Comparison of ENCODE assay signal across 1 cellular context in the genomic region with DNA sequence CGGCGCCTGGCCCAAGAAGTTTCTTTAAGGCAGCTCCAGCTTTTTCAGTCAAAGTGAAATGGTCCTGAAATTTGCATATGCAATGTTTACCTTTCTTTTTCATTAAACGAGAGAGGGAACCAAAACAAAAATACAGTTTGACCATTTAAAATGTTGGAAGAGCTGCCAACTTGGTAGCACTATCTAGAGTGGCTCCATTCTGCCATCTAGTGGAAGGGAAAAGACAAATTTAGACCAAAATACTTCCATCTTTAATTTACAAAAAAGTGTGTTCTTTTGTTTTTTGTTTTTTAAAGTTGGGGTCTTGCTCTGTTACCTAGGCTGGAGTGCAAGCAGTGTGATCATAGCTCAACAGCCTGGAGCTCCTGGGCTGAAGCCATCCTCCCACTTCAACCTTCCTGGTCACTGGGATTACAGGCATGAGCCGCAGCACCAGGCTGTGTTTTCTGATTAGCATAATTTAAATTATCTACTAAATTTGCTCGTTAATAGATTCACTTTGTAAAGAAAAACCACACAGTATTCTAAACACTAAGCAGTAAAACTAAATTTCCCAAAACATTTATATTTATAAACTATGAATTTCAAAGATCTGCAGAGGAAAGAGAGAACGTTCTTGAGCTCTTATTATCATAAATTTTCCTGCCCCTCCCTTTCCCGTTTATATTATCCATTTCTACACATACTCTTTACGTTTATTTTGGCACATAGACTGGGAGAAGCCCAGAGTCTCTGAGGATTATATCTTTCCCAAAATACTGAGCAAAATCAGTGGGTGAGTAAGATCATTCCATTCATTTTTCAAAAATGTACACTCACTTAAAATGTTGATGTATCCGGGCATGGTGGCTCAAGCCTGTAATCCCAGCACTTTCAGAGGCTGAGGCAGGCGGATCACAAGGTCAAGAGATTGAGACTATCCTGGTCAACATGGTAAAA.
TF ChIP-seq lines count a peak whose summit lies in the region.

No MANE protein-coding gene starts in this region.

TF ChIP-seq in WTC11, 78 proteins besides CTCF, POLR2A, EP300 and RAD21 (continued from another document):
- TF ChIP-seq, protein P1, sequence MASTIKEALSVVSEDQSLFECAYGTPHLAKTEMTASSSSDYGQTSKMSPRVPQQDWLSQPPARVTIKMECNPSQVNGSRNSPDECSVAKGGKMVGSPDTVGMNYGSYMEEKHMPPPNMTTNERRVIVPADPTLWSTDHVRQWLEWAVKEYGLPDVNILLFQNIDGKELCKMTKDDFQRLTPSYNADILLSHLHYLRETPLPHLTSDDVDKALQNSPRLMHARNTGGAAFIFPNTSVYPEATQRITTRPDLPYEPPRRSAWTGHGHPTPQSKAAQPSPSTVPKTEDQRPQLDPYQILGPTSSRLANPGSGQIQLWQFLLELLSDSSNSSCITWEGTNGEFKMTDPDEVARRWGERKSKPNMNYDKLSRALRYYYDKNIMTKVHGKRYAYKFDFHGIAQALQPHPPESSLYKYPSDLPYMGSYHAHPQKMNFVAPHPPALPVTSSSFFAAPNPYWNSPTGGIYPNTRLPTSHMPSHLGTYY (CRISPR knock-in tag; IDR thresholded peaks at IDR 0.05): no peak
- TF ChIP-seq ATF1 (CRISPR knock-in tag; IDR thresholded peaks at IDR 0.05) (no peak), NFATC4 (CRISPR knock-in tag; IDR thresholded peaks at IDR 0.05) (no peak), GRHL2 (CRISPR knock-in tag; IDR thresholded peaks at IDR 0.05; ENCODE audit: insufficient replicate concordance, severe bottlenecking) (no peak), TP53 (CRISPR knock-in tag; IDR thresholded peaks at IDR 0.05) (no peak), IRF2 (CRISPR knock-in tag; IDR thresholded peaks at IDR 0.05; ENCODE audit: borderline replicate concordance, low read depth) (no peak)
- TF ChIP-seq, protein P2, sequence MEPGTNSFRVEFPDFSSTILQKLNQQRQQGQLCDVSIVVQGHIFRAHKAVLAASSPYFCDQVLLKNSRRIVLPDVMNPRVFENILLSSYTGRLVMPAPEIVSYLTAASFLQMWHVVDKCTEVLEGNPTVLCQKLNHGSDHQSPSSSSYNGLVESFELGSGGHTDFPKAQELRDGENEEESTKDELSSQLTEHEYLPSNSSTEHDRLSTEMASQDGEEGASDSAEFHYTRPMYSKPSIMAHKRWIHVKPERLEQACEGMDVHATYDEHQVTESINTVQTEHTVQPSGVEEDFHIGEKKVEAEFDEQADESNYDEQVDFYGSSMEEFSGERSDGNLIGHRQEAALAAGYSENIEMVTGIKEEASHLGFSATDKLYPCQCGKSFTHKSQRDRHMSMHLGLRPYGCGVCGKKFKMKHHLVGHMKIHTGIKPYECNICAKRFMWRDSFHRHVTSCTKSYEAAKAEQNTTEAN (CRISPR knock-in tag; IDR thresholded peaks at IDR 0.05): no peak
- TF ChIP-seq, protein P3, sequence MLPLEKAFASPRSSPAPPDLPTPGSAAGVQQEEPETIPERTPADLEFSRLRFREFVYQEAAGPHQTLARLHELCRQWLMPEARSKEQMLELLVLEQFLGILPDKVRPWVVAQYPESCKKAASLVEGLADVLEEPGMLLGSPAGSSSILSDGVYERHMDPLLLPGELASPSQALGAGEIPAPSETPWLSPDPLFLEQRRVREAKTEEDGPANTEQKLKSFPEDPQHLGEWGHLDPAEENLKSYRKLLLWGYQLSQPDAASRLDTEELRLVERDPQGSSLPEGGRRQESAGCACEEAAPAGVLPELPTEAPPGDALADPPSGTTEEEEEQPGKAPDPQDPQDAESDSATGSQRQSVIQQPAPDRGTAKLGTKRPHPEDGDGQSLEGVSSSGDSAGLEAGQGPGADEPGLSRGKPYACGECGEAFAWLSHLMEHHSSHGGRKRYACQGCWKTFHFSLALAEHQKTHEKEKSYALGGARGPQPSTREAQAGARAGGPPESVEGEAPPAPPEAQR (CRISPR knock-in tag; IDR thresholded peaks at IDR 0.05): no peak
- TF ChIP-seq, protein P4, sequence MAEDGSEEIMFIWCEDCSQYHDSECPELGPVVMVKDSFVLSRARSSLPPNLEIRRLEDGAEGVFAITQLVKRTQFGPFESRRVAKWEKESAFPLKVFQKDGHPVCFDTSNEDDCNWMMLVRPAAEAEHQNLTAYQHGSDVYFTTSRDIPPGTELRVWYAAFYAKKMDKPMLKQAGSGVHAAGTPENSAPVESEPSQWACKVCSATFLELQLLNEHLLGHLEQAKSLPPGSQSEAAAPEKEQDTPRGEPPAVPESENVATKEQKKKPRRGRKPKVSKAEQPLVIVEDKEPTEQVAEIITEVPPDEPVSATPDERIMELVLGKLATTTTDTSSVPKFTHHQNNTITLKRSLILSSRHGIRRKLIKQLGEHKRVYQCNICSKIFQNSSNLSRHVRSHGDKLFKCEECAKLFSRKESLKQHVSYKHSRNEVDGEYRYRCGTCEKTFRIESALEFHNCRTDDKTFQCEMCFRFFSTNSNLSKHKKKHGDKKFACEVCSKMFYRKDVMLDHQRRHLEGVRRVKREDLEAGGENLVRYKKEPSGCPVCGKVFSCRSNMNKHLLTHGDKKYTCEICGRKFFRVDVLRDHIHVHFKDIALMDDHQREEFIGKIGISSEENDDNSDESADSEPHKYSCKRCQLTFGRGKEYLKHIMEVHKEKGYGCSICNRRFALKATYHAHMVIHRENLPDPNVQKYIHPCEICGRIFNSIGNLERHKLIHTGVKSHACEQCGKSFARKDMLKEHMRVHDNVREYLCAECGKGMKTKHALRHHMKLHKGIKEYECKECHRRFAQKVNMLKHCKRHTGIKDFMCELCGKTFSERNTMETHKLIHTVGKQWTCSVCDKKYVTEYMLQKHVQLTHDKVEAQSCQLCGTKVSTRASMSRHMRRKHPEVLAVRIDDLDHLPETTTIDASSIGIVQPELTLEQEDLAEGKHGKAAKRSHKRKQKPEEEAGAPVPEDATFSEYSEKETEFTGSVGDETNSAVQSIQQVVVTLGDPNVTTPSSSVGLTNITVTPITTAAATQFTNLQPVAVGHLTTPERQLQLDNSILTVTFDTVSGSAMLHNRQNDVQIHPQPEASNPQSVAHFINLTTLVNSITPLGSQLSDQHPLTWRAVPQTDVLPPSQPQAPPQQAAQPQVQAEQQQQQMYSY (CRISPR knock-in tag; IDR thresholded peaks at IDR 0.05): no peak
